In the genomic region with DNA sequence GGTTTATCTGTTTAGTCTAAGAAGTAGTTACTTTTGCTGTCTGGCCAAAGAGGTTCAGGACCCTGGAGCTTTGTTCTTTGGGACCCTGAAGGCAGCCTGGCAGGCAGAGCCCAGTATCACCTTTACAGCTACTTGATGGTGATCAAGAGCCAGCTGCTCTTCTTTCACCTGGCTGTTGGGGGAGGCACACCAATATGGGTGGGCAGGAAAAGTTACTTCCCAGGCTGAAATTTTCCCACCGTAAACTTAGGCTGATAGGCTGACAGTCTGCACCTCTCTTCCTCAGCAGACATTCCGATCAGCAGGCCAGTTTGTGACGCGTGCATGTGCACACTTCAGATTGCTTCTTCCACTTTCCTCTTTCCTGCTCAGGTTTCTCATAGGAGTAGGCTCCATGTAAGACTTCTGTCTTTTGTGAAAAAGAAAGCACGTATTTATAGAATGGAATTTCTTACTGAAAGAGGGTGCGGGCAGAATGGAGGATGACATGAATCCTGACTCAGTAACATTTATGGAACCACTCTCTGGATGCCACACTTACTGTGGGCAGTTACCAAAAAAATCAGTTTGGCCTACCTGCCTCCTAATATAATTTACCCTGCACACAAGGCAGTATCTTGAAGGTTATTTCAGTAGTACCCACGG, we compare ENCODE assay signal across 2 cellular contexts.
TF ChIP-seq lines count a peak whose summit lies in the region.

No MANE protein-coding gene starts in this region.

TF ChIP-seq in IMR-90, 13 proteins besides CTCF, POLR2A, EP300 and RAD21:
- TF ChIP-seq CEBPB (IDR thresholded peaks at IDR 0.05; ENCODE audit: low read depth, low read length), result no peak
- TF ChIP-seq MAZ (IDR thresholded peaks at IDR 0.05; ENCODE audit: borderline replicate concordance, low read depth, low read length), result no peak
- no peak for TF ChIP-seq MXI1 (IDR thresholded peaks at IDR 0.05; ENCODE audit: borderline replicate concordance, low read depth, low read length)
- TF ChIP-seq BHLHE40 (IDR thresholded peaks at IDR 0.05; ENCODE audit: low read depth, low read length), result no peak
- no peak for TF ChIP-seq CHD1 (IDR thresholded peaks at IDR 0.05; ENCODE audit: low read depth, low read length)
- TF ChIP-seq FOS (IDR thresholded peaks at IDR 0.05; ENCODE audit: low read depth, low read length), result no peak
- no peak for TF ChIP-seq RFX5 (IDR thresholded peaks at IDR 0.05; ENCODE audit: low read depth, low read length)
- no peak for TF ChIP-seq RCOR1 (IDR thresholded peaks at IDR 0.05; ENCODE audit: insufficient replicate concordance, low read length)
- TF ChIP-seq, protein P1, sequence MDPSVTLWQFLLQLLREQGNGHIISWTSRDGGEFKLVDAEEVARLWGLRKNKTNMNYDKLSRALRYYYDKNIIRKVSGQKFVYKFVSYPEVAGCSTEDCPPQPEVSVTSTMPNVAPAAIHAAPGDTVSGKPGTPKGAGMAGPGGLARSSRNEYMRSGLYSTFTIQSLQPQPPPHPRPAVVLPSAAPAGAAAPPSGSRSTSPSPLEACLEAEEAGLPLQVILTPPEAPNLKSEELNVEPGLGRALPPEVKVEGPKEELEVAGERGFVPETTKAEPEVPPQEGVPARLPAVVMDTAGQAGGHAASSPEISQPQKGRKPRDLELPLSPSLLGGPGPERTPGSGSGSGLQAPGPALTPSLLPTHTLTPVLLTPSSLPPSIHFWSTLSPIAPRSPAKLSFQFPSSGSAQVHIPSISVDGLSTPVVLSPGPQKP (IDR thresholded peaks at IDR 0.05; ENCODE audit: borderline replicate concordance, low read depth, low read length), result no peak
- TF ChIP-seq SMC3 (IDR thresholded peaks at IDR 0.05; ENCODE audit: low read depth, low read length), result no peak

TF ChIP-seq in H1, 55 proteins besides CTCF, POLR2A, EP300 and RAD21:
- TF ChIP-seq CBX5 (IDR thresholded peaks at IDR 0.05; ENCODE audit: low read depth, low read length) (no peak), FOSL1 (IDR thresholded peaks at IDR 0.05; ENCODE audit: insufficient read depth, low read depth, low read length) (no peak), SAP30 (IDR thresholded peaks at IDR 0.05; ENCODE audit: insufficient read depth, insufficient replicate concordance, low read length) (no peak), CREB1 (IDR thresholded peaks at IDR 0.05) (no peak), NANOG (IDR thresholded peaks at IDR 0.05; ENCODE audit: insufficient read depth, low read depth, low read length, poor library complexity, severe bottlenecking) (no peak), GABPA (IDR thresholded peaks at IDR 0.05; ENCODE audit: borderline replicate concordance, insufficient read depth, low read length) (no peak), RXRA (IDR thresholded peaks at IDR 0.05; ENCODE audit: insufficient read depth, low read depth, low read length) (no peak)
